ENCODE assay signal across 8 cellular contexts in genomic region chr1:100400332-100400933, GRCh38. TPM values are rescaled to one million over a fixed set of nuclear protein-coding genes. Genes with fewer than 3 reads are reported as not detected.
DNase-seq lines count a peak whose midpoint lies in the region; ATAC-seq, FAIRE-seq and TF ChIP-seq lines count a peak whose summit lies in the region.

No MANE protein-coding gene starts in this region.

- H4K8ac ChIP-seq in IMR-90 (ENCODE audit: low read depth in 2 of 2, low read length in 2 of 2), result no peak overlapping the region

- H3K4me1 ChIP-seq in IMR-90 (ENCODE audit: control insufficient read depth, insufficient read depth, low read length) (0 out of 2 replicates have a peak, but pooled peaks cover 1% of the 10 kb centered on the region), spleen (peaks cover 8 to 89% (median 49%) of the 10 kb centered on the region in 6 donors), hepatocyte (ENCODE audit: insufficient read depth) (no peaks in the 10 kb centered on the region)

- no peak overlapping the region for H4K91ac ChIP-seq in IMR-90 (ENCODE audit: insufficient read depth, low read depth, low read length)

- in situ Hi-C loops in IMR-90 (cut with MboI; ENCODE audit: low sequenced_read_pairs), result no loop called here

- POLR2A ChIA-PET in IMR-90 (lab: Charles Lee; ENCODE audit: unreplicated experiment), result no interaction called here

- H3K79me2 ChIP-seq in hepatocyte, result no peaks in the 10 kb centered on the region

- H3K14ac ChIP-seq in IMR-90 (replicated peaks; ENCODE audit: low read depth, low read length), result no peak overlapping the region

- WGBS in IMR-90 (ENCODE audit: extremely low coverage in 2 of 2, insufficient read length in 1 of 2), 2 experiments, result no CpG with 5 or more reads among the region's 2 CpGs
- 27 to 33% (median 30%) methylated on average over 2 of the region's 2 CpGs for WGBS in spleen, 5 donors
- WGBS in hepatocyte (ENCODE audit: low lambda C conversion rate, missing lambda C conversion rate), result 57% methylated on average over 2 of the region's 2 CpGs

- intact Hi-C loops in IMR-90 (cut with micrococcal nuclease), result no loop called here
- intact Hi-C loops in spleen (cut with DNase I; ENCODE audit: low total_unique reads), result no loop called here

- H3K4ac ChIP-seq in IMR-90 (ENCODE audit: low read depth, low read length), result no peak overlapping the region

- H3K23ac ChIP-seq in IMR-90 (ENCODE audit: low read depth, low read length), result peak overlapping the region; percentile 29; the same call in 1 of the 2 replicates

- peak; percentile 44; the same call in 1 of the 2 replicates for ATAC-seq in IMR-90 (ENCODE audit: low read depth)
- no peak for ATAC-seq in HG02870 (IDR thresholded peaks at IDR 0.05; ENCODE audit: unreplicated experiment)

- no peak overlapping the region for H2BK15ac ChIP-seq in IMR-90 (ENCODE audit: low read depth, low read length)

- H3K56ac ChIP-seq in IMR-90 (ENCODE audit: extremely low read depth, insufficient read depth, low read length), result no peak overlapping the region

- DNase-seq in GM19239 (ENCODE audit: insufficient read length, low spot score) (no peak), IMR-90 (no peak), foreskin melanocyte (peak; percentile 45), spleen (peak; percentile 87), AG20443 (ENCODE audit: low spot score) (no peak), hepatocyte (ENCODE audit: low spot score) (no peak)
- peak; percentile 55 to 57 for DNase-seq in activated CD4-positive, alpha-beta T cell treated with anti-CD3 and anti-CD28 coated beads for 4 hours

- peak overlapping the region; percentile 14; the same call in 1 of the 2 replicates for H3K9ac ChIP-seq in IMR-90 (ENCODE audit: low read depth, low read length)

- H3K9me2 ChIP-seq in hepatocyte (replicated peaks; ENCODE audit: insufficient read depth), result no peaks in the 10 kb centered on the region

- BruUV-seq in IMR-90 (replicated peaks; lab: Mats Ljungman, UMichigan), result no TSS peak

- no peak overlapping the region for H3K18ac ChIP-seq in IMR-90 (ENCODE audit: low read depth, low read length)

- no peak overlapping the region for H2AK9ac ChIP-seq in IMR-90 (replicated peaks; ENCODE audit: low read depth, low read length, poor library complexity)

- TF ChIP-seq POLR2A in IMR-90 (IDR thresholded peaks at IDR 0.05; ENCODE audit: low read depth, low read length) (no peak), spleen (IDR thresholded peaks at IDR 0.05) (peak in 1 of 3 donors; percentile 6)

- no peaks in the 10 kb centered on the region for H3K9me3 ChIP-seq in IMR-90 (ENCODE audit: control insufficient read depth, insufficient read depth, low read length)
- H3K9me3 ChIP-seq in spleen, result no peaks in the 10 kb centered on the region
- no peaks in the 10 kb centered on the region for H3K9me3 ChIP-seq in hepatocyte (ENCODE audit: low read depth)

- H2AK5ac ChIP-seq in IMR-90 (ENCODE audit: low read depth, low read length), result no peak overlapping the region

- H3K27me3 ChIP-seq in IMR-90 (ENCODE audit: control insufficient read depth, insufficient read depth, low read length), result no peaks in the 10 kb centered on the region
- no peaks in the 10 kb centered on the region for H3K27me3 ChIP-seq in spleen (replicated peaks in 1 of 7)
- H3K27me3 ChIP-seq in hepatocyte, result no peaks in the 10 kb centered on the region

- no peak for TF ChIP-seq RAD21 in IMR-90 (IDR thresholded peaks at IDR 0.05; ENCODE audit: low read length)

- TF ChIP-seq CTCF in IMR-90 (conservative IDR thresholded peaks at IDR 0.05; ENCODE audit: low read depth, low read length), result no peak
- TF ChIP-seq CTCF in spleen (IDR thresholded peaks at IDR 0.05 in 8 of 11, conservative IDR thresholded peaks at IDR 0.05 in 3 of 11), result no peak
- no peak for TF ChIP-seq CTCF in hepatocyte (IDR thresholded peaks at IDR 0.05; ENCODE audit: poor library complexity)

- H3K4me3 ChIP-seq in IMR-90 (ENCODE audit: insufficient read depth, low read depth, low read length) (no peak overlapping the region), spleen (no peak overlapping the region), hepatocyte (no peak overlapping the region)

- H2AFZ ChIP-seq in IMR-90 (replicated peaks; ENCODE audit: low read length, poor library complexity), result no peak overlapping the region
- no peak overlapping the region for H2AFZ ChIP-seq in hepatocyte

- dilution Hi-C loops in IMR-90 (cut with HindIII; ENCODE audit: low sequenced_read_pairs, unreplicated experiment), result no loop called here

- H3K27ac ChIP-seq in IMR-90 (ENCODE audit: insufficient read depth, low read length) (no peak overlapping the region), spleen (peak overlapping the region; percentile 36 to 85 (median 78)), hepatocyte (no peak overlapping the region)

- CTCF ChIA-PET in IMR-90 (lab: Yijun Ruan, JAX), result no interaction called here

- H2BK20ac ChIP-seq in IMR-90 (ENCODE audit: low read depth, low read length), result no peak overlapping the region

- H4K20me1 ChIP-seq in IMR-90 (ENCODE audit: insufficient read depth, low read length) (no peaks in the 10 kb centered on the region), hepatocyte (ENCODE audit: insufficient read depth, poor library complexity, severe bottlenecking) (no peaks in the 10 kb centered on the region)

- H3K9me1 ChIP-seq in IMR-90 (ENCODE audit: insufficient read depth, low read length), result peaks cover 3% of the 10 kb centered on the region

- H3K4me2 ChIP-seq in IMR-90 (ENCODE audit: low read depth, low read length) (peak overlapping the region; percentile 35; the same call in 1 of the 2 replicates), hepatocyte (no peak overlapping the region)

- no peaks in the 10 kb centered on the region for H3K36me3 ChIP-seq in IMR-90 (ENCODE audit: control insufficient read depth, insufficient read depth, low read length)
- peaks cover 0 to 7% (median 0%) of the 10 kb centered on the region in 6 donors for H3K36me3 ChIP-seq in spleen
- no peaks in the 10 kb centered on the region for H3K36me3 ChIP-seq in hepatocyte (replicated peaks; ENCODE audit: insufficient read depth, low read depth)

- H2BK120ac ChIP-seq in IMR-90 (ENCODE audit: low read depth, low read length), result no peak overlapping the region

- FAIRE-seq in GM19239 (lab: Jason Lieb, UNC), result peak; percentile 90

- H4K5ac ChIP-seq in IMR-90 (ENCODE audit: low read depth, low read length), result 0 out of 2 replicates have a peak overlapping the region, but pooled peaks have one; percentile 17

- H2BK5ac ChIP-seq in IMR-90 (ENCODE audit: low read depth, low read length, poor library complexity, severe bottlenecking), result no peak overlapping the region

- peaks cover 4 to 8% of the 10 kb centered on the region in 2 experiments; a peak in 3 of 4 replicates for H3K79me1 ChIP-seq in IMR-90 (ENCODE audit: low read depth in 1 of 2, low read length in 2 of 2)

TF ChIP-seq in IMR-90, 13 proteins besides CTCF, POLR2A, EP300 and RAD21:
- TF ChIP-seq USF2 (IDR thresholded peaks at IDR 0.05; ENCODE audit: low read depth, low read length) (no peak), CHD1 (IDR thresholded peaks at IDR 0.05; ENCODE audit: low read depth, low read length) (no peak), NFE2L2 (IDR thresholded peaks at IDR 0.05; ENCODE audit: low read depth, low read length) (no peak), MXI1 (IDR thresholded peaks at IDR 0.05; ENCODE audit: borderline replicate concordance, low read depth, low read length) (no peak), RCOR1 (IDR thresholded peaks at IDR 0.05; ENCODE audit: insufficient replicate concordance, low read length) (no peak), MAZ (IDR thresholded peaks at IDR 0.05; ENCODE audit: borderline replicate concordance, low read depth, low read length) (no peak), FOS (IDR thresholded peaks at IDR 0.05; ENCODE audit: low read depth, low read length) (no peak), BHLHE40 (IDR thresholded peaks at IDR 0.05; ENCODE audit: low read depth, low read length) (no peak), MAFK (IDR thresholded peaks at IDR 0.05; ENCODE audit: low read depth, low read length) (no peak), SMC3 (IDR thresholded peaks at IDR 0.05; ENCODE audit: low read depth, low read length) (no peak), ELK1 (IDR thresholded peaks at IDR 0.05; ENCODE audit: borderline replicate concordance, low read depth, low read length) (no peak), CEBPB (IDR thresholded peaks at IDR 0.05; ENCODE audit: low read depth, low read length) (no peak), RFX5 (IDR thresholded peaks at IDR 0.05; ENCODE audit: low read depth, low read length) (no peak)

RNA-seq across cellular contexts. Expression of gene CDC14A, which starts 48.1 kb away (rescaled TPM):
- total RNA-seq in IMR-90 (2012; rRNA removed) (3.0 and 3.9 TPM in 2 replicates), spleen (10 to 100 TPM; 17.4 to 58.5 (median 31.3) TPM), hepatocyte (14.5 and 16.5 TPM in 2 replicates)
- polyA plus RNA-seq in IMR-90 (2012; rRNA removed) (1.5 and 1.7 TPM in 2 replicates), spleen (1 to 10 TPM; 3.8 to 4.5 (median 4.2) TPM), hepatocyte (5.8 and 7.3 TPM in 2 replicates)
- 0.47 and 0.54 TPM in 2 replicates for polyA plus RNA-seq in IMR-90 (2012; cell fraction: cytosol; rRNA removed)
- 1.4 and 5.7 TPM in 2 replicates for polyA plus RNA-seq in IMR-90 (2012; cell fraction: nucleus; rRNA removed; ENCODE audit: low replicate concordance)

Comparison
In these comparisons a context has a peak if more than half of its experiments do, and no peak if none do; other contexts are left out.
1. DNase-seq: peak in activated CD4-positive, alpha-beta T cell treated with anti-CD3 and anti-CD28 coated beads for 4 hours (2 of 2), foreskin melanocyte (single experiment) and spleen (single experiment); none in GM19239 (single experiment), IMR-90 (single experiment), AG20443 (single experiment) and hepatocyte (single experiment).
2. H3K27ac ChIP-seq: peak in spleen (8 of 8); none in IMR-90 (single experiment) and hepatocyte (single experiment).